16 cellular contexts compared by ENCODE assay signal in genomic region chr5:73374520-73375235, GRCh38.
A peak's percentile ranks its signal among the peaks of the same experiment; 100 is the strongest.
DNase-seq lines count a peak whose midpoint lies in the region; ATAC-seq and TF ChIP-seq lines count a peak whose summit lies in the region.
"Had no signal": no experiment of that assay in that cellular context is flagged by ENCODE, and none has a peak within 500 bp of the region (broad histone marks: within the 10 kb centered on the region; RNA-seq: fewer than 3 reads in every experiment).

No MANE protein-coding gene starts in this region.

- no peaks in the 10 kb centered on the region for H3K79me2 ChIP-seq in HCT116 (ENCODE audit: insufficient read depth, low read length)

- H4K20me1 ChIP-seq in HCT116 (ENCODE audit: insufficient read depth) = no peaks in the 10 kb centered on the region

- no TSS peak for BruUV-seq in HCT116 (replicated peaks; lab: Mats Ljungman, UMichigan)

- H3K27me3 ChIP-seq in HCT116 (ENCODE audit: insufficient read depth, low read length) = no peaks in the 10 kb centered on the region
- H3K27me3 ChIP-seq in skeletal muscle satellite cell (ENCODE audit: control insufficient read depth, insufficient read depth, low read length) = no peaks in the 10 kb centered on the region
- peaks cover 15% of the 10 kb centered on the region for H3K27me3 ChIP-seq in effector memory CD4-positive, alpha-beta T cell (replicated peaks; ENCODE audit: control insufficient read depth, insufficient read depth, low read length, poor library complexity, severe bottlenecking)
- H3K27me3 ChIP-seq in left lung = peaks cover 23 to 91% of the 10 kb centered on the region in 2 donors

- peak overlapping the region; percentile 24 for H2AFZ ChIP-seq in HCT116 (ENCODE audit: low read depth, low read length, poor library complexity, severe bottlenecking)

- ATAC-seq in HCT116 = no peak
- ATAC-seq in left lung = no peak
- ATAC-seq: activated CD4-positive, alpha-beta T cell treated with anti-CD3 and anti-CD28 coated beads for 36 hours had no signal

- DNase-seq in HCT116 (ENCODE audit: low read depth, low spot score) = no peak
- peak; percentile 51 for DNase-seq in SK-N-DZ (ENCODE audit: low spot score)
- DNase-seq in fibroblast of peridontal ligament (ENCODE audit: extremely low read depth) = peak; percentile 87
- no peak for DNase-seq in effector memory CD4-positive, alpha-beta T cell
- DNase-seq in stimulated activated naive CD4-positive, alpha-beta T cell (lab: John Stamatoyannopoulos, UW) = no peak
- no peak for DNase-seq in activated CD8-positive, alpha-beta memory T cell treated with anti-CD3 and anti-CD28 coated beads, Interleukin-2, amount 50 U/mL, for 48 hours
- DNase-seq in left lung = no peak
- DNase-seq: activated CD4-positive, alpha-beta T cell treated with anti-CD3 and anti-CD28 coated beads for 36 hours; activated naive CD8-positive, alpha-beta T cell treated with anti-CD3 and anti-CD28 coated beads, Interleukin-2, amount 10 ng/mL, durations not matched to agents 7 days and 5 days; activated T-cell treated with anti-CD3 and anti-CD28 coated beads, Interleukin-2, amount 50 U/mL, for 1 hour; CD4-positive, CD25-positive, alpha-beta regulatory T cell; KBM-7; kidney; NCI-H69; RPMI8226 had no signal

- H3K4me2 ChIP-seq in HCT116 (ENCODE audit: low read length) (no peak overlapping the region; the same call in 1 of the 2 replicates), skeletal muscle satellite cell (ENCODE audit: low read length) (peak overlapping the region; percentile 30)

- POLR2A ChIA-PET in HCT116 (lab: Charles Lee) = no interaction called here

- intact Hi-C loops in HCT116 (cut with micrococcal nuclease) = no loop called here
- intact Hi-C loops in left lung (cut with DNase I) = no loop called here

- H3K9ac ChIP-seq in HCT116 (ENCODE audit: low read length) = no peak overlapping the region
- peak overlapping the region; percentile 61 for H3K9ac ChIP-seq in skeletal muscle satellite cell (ENCODE audit: low read depth, low read length)

- TF ChIP-seq CTCF in HCT116 (IDR thresholded peaks at IDR 0.05 in 2 of 3, conservative IDR thresholded peaks at IDR 0.05 in 1 of 3; ENCODE audit: borderline replicate concordance in 1 of 3, insufficient read depth in 1 of 3, low read depth in 2 of 3, low read length in 2 of 3) (no peak), left lung (IDR thresholded peaks at IDR 0.05) (no peak)

- H3K27ac ChIP-seq in HCT116 (ENCODE audit: low read depth, low read length) (no peak overlapping the region), left lung (no peak overlapping the region)
- no peak overlapping the region for H3K27ac ChIP-seq in effector memory CD4-positive, alpha-beta T cell (ENCODE audit: insufficient read depth, low read length, poor library complexity, severe bottlenecking)

- no peaks in the 10 kb centered on the region for H3K36me3 ChIP-seq in HCT116 (ENCODE audit: control insufficient read depth in 1 of 2, insufficient read depth in 2 of 2, low read length in 2 of 2)
- H3K36me3 ChIP-seq in skeletal muscle satellite cell (ENCODE audit: insufficient read depth, low read length) = no peaks in the 10 kb centered on the region
- no peaks in the 10 kb centered on the region for H3K36me3 ChIP-seq in effector memory CD4-positive, alpha-beta T cell (ENCODE audit: control insufficient read depth, insufficient read depth, low read length)
- H3K36me3 ChIP-seq in left lung = no peaks in the 10 kb centered on the region

- CTCF ChIA-PET in HCT116 (lab: Charles Lee) = no interaction called here

- no peak for TF ChIP-seq POLR2A in HCT116 (IDR thresholded peaks at IDR 0.05; ENCODE audit: borderline replicate concordance, extremely low read depth, insufficient read depth, insufficient read length)

- no peak overlapping the region for H3K4me3 ChIP-seq in HCT116 (replicated peaks in 1 of 2; ENCODE audit: low read depth in 1 of 2, low read length in 2 of 2)
- H3K4me3 ChIP-seq in skeletal muscle satellite cell (ENCODE audit: low read length) = no peak overlapping the region
- H3K4me3 ChIP-seq in effector memory CD4-positive, alpha-beta T cell (ENCODE audit: insufficient read depth, low read depth, low read length, poor library complexity, severe bottlenecking) = no peak overlapping the region
- H3K4me3 ChIP-seq in left lung = no peak overlapping the region

- peaks cover 13 to 60% of the 10 kb centered on the region in 2 experiments for H3K4me1 ChIP-seq in HCT116 (ENCODE audit: control insufficient read depth in 1 of 2, insufficient read depth in 2 of 2, low read length in 2 of 2)
- peaks cover 72% of the 10 kb centered on the region for H3K4me1 ChIP-seq in skeletal muscle satellite cell (ENCODE audit: control insufficient read depth, insufficient read depth, low read length)
- no peaks in the 10 kb centered on the region for H3K4me1 ChIP-seq in effector memory CD4-positive, alpha-beta T cell (ENCODE audit: control insufficient read depth, insufficient read depth, low read length, poor library complexity, severe bottlenecking)
- H3K4me1 ChIP-seq in left lung = no peaks in the 10 kb centered on the region

- H3K9me2 ChIP-seq in HCT116 (ENCODE audit: insufficient read depth) = no peaks in the 10 kb centered on the region; the same call in 1 of the 2 replicates

- TF ChIP-seq RAD21 in HCT116 (IDR thresholded peaks at IDR 0.05; ENCODE audit: low read depth) = no peak

- RAD21 ChIA-PET in HCT116 (lab: Charles Lee; ENCODE audit: low non-redundant PET in 1 of 2, low total read pairs in 2 of 2, uncharacterized antibody in 2 of 2, unreplicated experiment in 2 of 2) = no interaction called here

- no peaks in the 10 kb centered on the region for H3K9me3 ChIP-seq in HCT116 (ENCODE audit: control insufficient read depth in 1 of 2, insufficient read depth in 1 of 2, low read depth in 1 of 2, low read length in 2 of 2)
- no peaks in the 10 kb centered on the region for H3K9me3 ChIP-seq in skeletal muscle satellite cell (replicated peaks; ENCODE audit: low read length)
- no peaks in the 10 kb centered on the region for H3K9me3 ChIP-seq in effector memory CD4-positive, alpha-beta T cell (ENCODE audit: control insufficient read depth, low read length)
- no peaks in the 10 kb centered on the region for H3K9me3 ChIP-seq in left lung

TF ChIP-seq in HCT116, 20 proteins besides CTCF, POLR2A, EP300 and RAD21:
- TF ChIP-seq ZNF274 (IDR thresholded peaks at IDR 0.05; ENCODE audit: low read depth, low read length) = no peak

Comparison
In these comparisons a context has a peak if more than half of its experiments do, and no peak if none do; other contexts are left out.
1. DNase-seq: peak in SK-N-DZ (single experiment) and fibroblast of peridontal ligament (single experiment); none in HCT116 (single experiment), effector memory CD4-positive, alpha-beta T cell (0 of 3), stimulated activated naive CD4-positive, alpha-beta T cell (0 of 6), activated CD8-positive, alpha-beta memory T cell treated with anti-CD3 and anti-CD28 coated beads, Interleukin-2, amount 50 U/mL, for 48 hours (single experiment) and left lung (0 of 2).